Comparison of ENCODE assay signal across 19 cellular contexts in the genomic region with DNA sequence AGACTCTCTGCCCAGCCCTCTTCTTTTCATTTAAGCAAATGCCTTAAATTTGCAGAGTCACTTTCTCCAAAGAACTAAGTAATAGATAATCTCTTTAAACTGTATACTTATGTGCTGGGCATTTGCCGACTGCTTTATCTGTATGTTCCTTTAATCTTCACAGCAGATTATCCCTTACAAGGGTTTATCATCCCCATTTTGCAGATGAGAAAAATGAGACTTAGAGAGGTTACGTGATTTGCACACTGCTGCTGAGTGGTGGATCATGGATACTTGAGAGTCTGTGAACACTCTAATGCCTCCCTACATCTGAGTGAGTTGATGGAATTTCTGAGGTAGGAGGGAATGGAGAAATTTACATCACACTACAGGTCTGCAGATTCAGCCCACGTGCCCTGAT. TPM values are rescaled to one million over a fixed set of nuclear protein-coding genes. Genes with fewer than 3 reads are reported as not detected.
DNase-seq lines count a peak whose midpoint lies in the region; ATAC-seq and TF ChIP-seq lines count a peak whose summit lies in the region.
"Had no signal": no experiment of that assay in that cellular context is flagged by ENCODE, and none has a peak within 500 bp of the region (broad histone marks: within the 10 kb centered on the region; RNA-seq: fewer than 3 reads in every experiment).

No MANE protein-coding gene starts in this region.

- H3K36me3 ChIP-seq in A673 (ENCODE audit: insufficient read depth, low read length, poor library complexity, severe bottlenecking): peaks cover 29% of the 10 kb centered on the region

- peaks cover 90% of the 10 kb centered on the region for H3K36me3 Mint-ChIP-seq in activated T-cell treated with anti-CD3 and anti-CD28 coated beads, Interleukin-2, amount 50 U/mL, for 24 hours (ENCODE audit: low read depth)
- peaks cover 25% of the 10 kb centered on the region for H3K36me3 Mint-ChIP-seq in activated T-cell treated with anti-CD3 and anti-CD28 coated beads, Interleukin-2, amount 50 U/mL, for 4 hours (ENCODE audit: insufficient read depth)
- peaks cover 48% of the 10 kb centered on the region for H3K36me3 Mint-ChIP-seq in activated T-helper 1 cell treated with anti-CD3 and anti-CD28 coated beads, Interleukin-12 subunit alpha, Interleukin-12 subunit beta, Interleukin-2, Interleukin-4 antibody, amounts not matched to agents 30 ng/mL and 10 ng/mL and 1 ng/mL, durations not matched to agents 14 hours and 24 hours and 36 hours (ENCODE audit: low read depth)
- H3K36me3 Mint-ChIP-seq in activated naive CD8-positive, alpha-beta T cell treated with anti-CD3 and anti-CD28 coated beads, Interleukin-2, amount 50 U/mL, for 24 hours (ENCODE audit: low read depth): peaks cover 53% of the 10 kb centered on the region
- peaks cover 14% of the 10 kb centered on the region for H3K36me3 Mint-ChIP-seq in neural crest cell (ENCODE audit: low read depth)

- POLR2A ChIA-PET in A673 (lab: Charles Lee; ENCODE audit: low non-redundant PET): no interaction called here

- no peaks in the 10 kb centered on the region for H3K27me3 ChIP-seq in A673 (replicated peaks; ENCODE audit: insufficient read depth, low read depth, low read length, poor library complexity)
- H3K27me3 ChIP-seq: BE2C had no signal

- peak overlapping the region; percentile 48 for H3K4me3 Mint-ChIP-seq in activated T-cell treated with anti-CD3 and anti-CD28 coated beads, Interleukin-2, amount 50 U/mL, for 24 hours
- no peak overlapping the region for H3K4me3 Mint-ChIP-seq in activated T-cell treated with anti-CD3 and anti-CD28 coated beads, Interleukin-2, amount 50 U/mL, for 4 hours
- peak overlapping the region; percentile 5 for H3K4me3 Mint-ChIP-seq in activated T-helper 1 cell treated with anti-CD3 and anti-CD28 coated beads, Interleukin-12 subunit alpha, Interleukin-12 subunit beta, Interleukin-2, Interleukin-4 antibody, amounts not matched to agents 30 ng/mL and 10 ng/mL and 1 ng/mL, durations not matched to agents 14 hours and 24 hours and 36 hours
- H3K4me3 Mint-ChIP-seq in activated naive CD8-positive, alpha-beta T cell treated with anti-CD3 and anti-CD28 coated beads, Interleukin-2, amount 50 U/mL, for 24 hours: no peak overlapping the region
- peak overlapping the region; percentile 64 for H3K4me3 Mint-ChIP-seq in neural crest cell

- TF ChIP-seq CTCF in neural crest cell (conservative IDR thresholded peaks at IDR 0.05) (no peak), A673 (conservative IDR thresholded peaks at IDR 0.05; ENCODE audit: low read depth, low read length) (no peak)

- no peak overlapping the region for H3K4me3 ChIP-seq in A673 (ENCODE audit: low read depth, low read length, poor library complexity, severe bottlenecking)
- H3K4me3 ChIP-seq: A549 had no signal

- no peak for DNase-seq in activated T-cell treated with anti-CD3 and anti-CD28 coated beads, Interleukin-2, amount 50 U/mL, for 24 hours
- DNase-seq in activated T-cell treated with anti-CD3 and anti-CD28 coated beads, Interleukin-2, amount 50 U/mL, for 4 hours: no peak
- no peak for DNase-seq in activated T-helper 1 cell treated with anti-CD3 and anti-CD28 coated beads, Interleukin-12 subunit alpha, Interleukin-12 subunit beta, Interleukin-2, Interleukin-4 antibody, amounts not matched to agents 30 ng/mL and 10 ng/mL and 1 ng/mL, durations not matched to agents 14 hours and 24 hours and 36 hours (ENCODE audit: low spot score)
- no peak for DNase-seq in activated naive CD8-positive, alpha-beta T cell treated with anti-CD3 and anti-CD28 coated beads, Interleukin-2, amount 50 U/mL, for 24 hours
- DNase-seq in neural crest cell (ENCODE audit: low read depth, low spot score) (no peak), OCI-M1 (lab: John Stamatoyannopoulos, UW) (no peak), A673 (ENCODE audit: low spot score) (no peak)
- DNase-seq in stimulated activated CD8-positive, alpha-beta memory T cell treated with anti-CD3 and anti-CD28 coated beads, Interleukin-4, amount 100 ng/mL, for 48 hours: no peak
- DNase-seq: BE2C, DMS79, KG1, NCI-H1092 treated with DMSO at 0.1 percent for 48 hours, NCI-H2029 treated with DMSO at 0.1 percent for 48 hours, NCI-H226, NCI-H510A treated with DMSO at 0.1 percent for 48 hours, NCI-H774 had no signal

- ATAC-seq in activated T-cell treated with anti-CD3 and anti-CD28 coated beads, Interleukin-2, amount 50 U/mL, for 4 hours: no peak
- no peak for ATAC-seq in activated naive CD8-positive, alpha-beta T cell treated with anti-CD3 and anti-CD28 coated beads, Interleukin-2, amount 50 U/mL, for 24 hours
- ATAC-seq: A549, HCT116, Right ventricle myocardium inferior had no signal

- H3K4me1 ChIP-seq in A673 (ENCODE audit: insufficient read depth, low read length, poor library complexity, severe bottlenecking): peaks cover 5% of the 10 kb centered on the region
- H3K4me1 ChIP-seq: BE2C had no signal

- H3K9me3 ChIP-seq in A673 (ENCODE audit: low read depth, low read length, poor library complexity, severe bottlenecking): no peaks in the 10 kb centered on the region
- H3K9me3 ChIP-seq: A549, BE2C had no signal

- peak overlapping the region; percentile 57 for H3K27ac Mint-ChIP-seq in activated T-cell treated with anti-CD3 and anti-CD28 coated beads, Interleukin-2, amount 50 U/mL, for 24 hours
- peak overlapping the region; percentile 75 for H3K27ac Mint-ChIP-seq in activated T-helper 1 cell treated with anti-CD3 and anti-CD28 coated beads, Interleukin-12 subunit alpha, Interleukin-12 subunit beta, Interleukin-2, Interleukin-4 antibody, amounts not matched to agents 30 ng/mL and 10 ng/mL and 1 ng/mL, durations not matched to agents 14 hours and 24 hours and 36 hours
- H3K27ac Mint-ChIP-seq in activated naive CD8-positive, alpha-beta T cell treated with anti-CD3 and anti-CD28 coated beads, Interleukin-2, amount 50 U/mL, for 24 hours: peak overlapping the region; percentile 60
- peak overlapping the region; percentile 22 for H3K27ac Mint-ChIP-seq in neural crest cell (ENCODE audit: unreplicated experiment)

- no peak overlapping the region for H3K27ac ChIP-seq in A673 (ENCODE audit: low read depth, low read length, poor library complexity, severe bottlenecking)
- H3K27ac ChIP-seq: A549 had no signal

- intact Hi-C loops in activated T-helper 1 cell treated with anti-CD3 and anti-CD28 coated beads, Interleukin-12 subunit alpha, Interleukin-12 subunit beta, Interleukin-2, Interleukin-4 antibody, amounts not matched to agents 30 ng/mL and 10 ng/mL and 1 ng/mL, durations not matched to agents 14 hours and 24 hours and 36 hours (cut with micrococcal nuclease): loop anchor here (5.0 to 10.0 kb wide), 4 partner anchors 114 to 604 kb away; a partner anchor contains a TSS
- intact Hi-C loops in A673 (cut with micrococcal nuclease; ENCODE audit: unreplicated experiment): no loop called here

- H3K9me3 Mint-ChIP-seq in activated T-cell treated with anti-CD3 and anti-CD28 coated beads, Interleukin-2, amount 50 U/mL, for 24 hours: no peaks in the 10 kb centered on the region
- H3K9me3 Mint-ChIP-seq in activated T-cell treated with anti-CD3 and anti-CD28 coated beads, Interleukin-2, amount 50 U/mL, for 4 hours: no peaks in the 10 kb centered on the region
- no peaks in the 10 kb centered on the region for H3K9me3 Mint-ChIP-seq in activated T-helper 1 cell treated with anti-CD3 and anti-CD28 coated beads, Interleukin-12 subunit alpha, Interleukin-12 subunit beta, Interleukin-2, Interleukin-4 antibody, amounts not matched to agents 30 ng/mL and 10 ng/mL and 1 ng/mL, durations not matched to agents 14 hours and 24 hours and 36 hours
- H3K9me3 Mint-ChIP-seq in activated naive CD8-positive, alpha-beta T cell treated with anti-CD3 and anti-CD28 coated beads, Interleukin-2, amount 50 U/mL, for 24 hours: no peaks in the 10 kb centered on the region
- H3K9me3 Mint-ChIP-seq in neural crest cell: no peaks in the 10 kb centered on the region

- peaks cover 63% of the 10 kb centered on the region for H3K4me1 Mint-ChIP-seq in activated T-cell treated with anti-CD3 and anti-CD28 coated beads, Interleukin-2, amount 50 U/mL, for 24 hours (ENCODE audit: low read depth)
- H3K4me1 Mint-ChIP-seq in activated T-cell treated with anti-CD3 and anti-CD28 coated beads, Interleukin-2, amount 50 U/mL, for 4 hours (ENCODE audit: low read depth): peaks cover 52% of the 10 kb centered on the region
- peaks cover 64% of the 10 kb centered on the region for H3K4me1 Mint-ChIP-seq in activated T-helper 1 cell treated with anti-CD3 and anti-CD28 coated beads, Interleukin-12 subunit alpha, Interleukin-12 subunit beta, Interleukin-2, Interleukin-4 antibody, amounts not matched to agents 30 ng/mL and 10 ng/mL and 1 ng/mL, durations not matched to agents 14 hours and 24 hours and 36 hours (ENCODE audit: low read depth)
- peaks cover 64% of the 10 kb centered on the region for H3K4me1 Mint-ChIP-seq in activated naive CD8-positive, alpha-beta T cell treated with anti-CD3 and anti-CD28 coated beads, Interleukin-2, amount 50 U/mL, for 24 hours
- H3K4me1 Mint-ChIP-seq in neural crest cell: peaks cover 31% of the 10 kb centered on the region

- BruUV-seq in A673 (replicated peaks; lab: Mats Ljungman, UMichigan): no TSS peak

- CTCF ChIA-PET in A673 (lab: Charles Lee): no interaction called here

- no peaks in the 10 kb centered on the region for H3K27me3 Mint-ChIP-seq in activated T-cell treated with anti-CD3 and anti-CD28 coated beads, Interleukin-2, amount 50 U/mL, for 24 hours
- H3K27me3 Mint-ChIP-seq in activated T-cell treated with anti-CD3 and anti-CD28 coated beads, Interleukin-2, amount 50 U/mL, for 4 hours (ENCODE audit: low read depth): no peaks in the 10 kb centered on the region
- peaks cover 3% of the 10 kb centered on the region for H3K27me3 Mint-ChIP-seq in activated T-helper 1 cell treated with anti-CD3 and anti-CD28 coated beads, Interleukin-12 subunit alpha, Interleukin-12 subunit beta, Interleukin-2, Interleukin-4 antibody, amounts not matched to agents 30 ng/mL and 10 ng/mL and 1 ng/mL, durations not matched to agents 14 hours and 24 hours and 36 hours (ENCODE audit: insufficient read depth)
- no peaks in the 10 kb centered on the region for H3K27me3 Mint-ChIP-seq in activated naive CD8-positive, alpha-beta T cell treated with anti-CD3 and anti-CD28 coated beads, Interleukin-2, amount 50 U/mL, for 24 hours
- H3K27me3 Mint-ChIP-seq in neural crest cell (ENCODE audit: low read depth): no peaks in the 10 kb centered on the region

RNA-seq across cellular contexts. Expression of a gene that starts 4.2 kb away (rescaled TPM):
- 10 to 100 TPM in 2 of 3 donors, 1 to 10 TPM in 1; 9.0 to 14.0 (median 13.6) TPM for total RNA-seq in activated T-cell treated with anti-CD3 and anti-CD28 coated beads, Interleukin-2, amount 50 U/mL, for 4 hours
- 21.7 and 23.1 TPM in 2 replicates for total RNA-seq in activated T-helper 1 cell treated with anti-CD3 and anti-CD28 coated beads, Interleukin-12 subunit alpha, Interleukin-12 subunit beta, Interleukin-2, Interleukin-4 antibody, amounts not matched to agents 30 ng/mL and 10 ng/mL and 1 ng/mL, durations not matched to agents 14 hours and 24 hours and 36 hours
- total RNA-seq in neural crest cell: 13.2 TPM in 2 replicates
- total RNA-seq in A673 (2021): 11.2 and 11.6 TPM in 2 replicates

RNA-seq across cellular contexts. Expression of a gene that starts 22.9 kb away (rescaled TPM):
- 1,000 to 10,000 TPM; 1,591 to 1,973 (median 1,685) TPM for total RNA-seq in activated T-cell treated with anti-CD3 and anti-CD28 coated beads, Interleukin-2, amount 50 U/mL, for 4 hours
- 1,157 and 1,162 TPM in 2 replicates for total RNA-seq in activated T-helper 1 cell treated with anti-CD3 and anti-CD28 coated beads, Interleukin-12 subunit alpha, Interleukin-12 subunit beta, Interleukin-2, Interleukin-4 antibody, amounts not matched to agents 30 ng/mL and 10 ng/mL and 1 ng/mL, durations not matched to agents 14 hours and 24 hours and 36 hours
- total RNA-seq in neural crest cell: 1,131 and 1,237 TPM in 2 replicates
- total RNA-seq in A673 (2021): 1,114 and 1,120 TPM in 2 replicates

RNA-seq across cellular contexts. Expression of a gene that starts 23.0 kb away (rescaled TPM):
- total RNA-seq in activated T-cell treated with anti-CD3 and anti-CD28 coated beads, Interleukin-2, amount 50 U/mL, for 4 hours: 10 to 100 TPM; 20.5 to 24.2 (median 21.6) TPM
- 23.8 and 25.8 TPM in 2 replicates for total RNA-seq in activated T-helper 1 cell treated with anti-CD3 and anti-CD28 coated beads, Interleukin-12 subunit alpha, Interleukin-12 subunit beta, Interleukin-2, Interleukin-4 antibody, amounts not matched to agents 30 ng/mL and 10 ng/mL and 1 ng/mL, durations not matched to agents 14 hours and 24 hours and 36 hours
- 17.3 and 21.5 TPM in 2 replicates for total RNA-seq in neural crest cell
- 15.8 and 19.5 TPM in 2 replicates for total RNA-seq in A673 (2021)

RNA-seq across cellular contexts. Expression of a gene that starts 31.4 kb away (rescaled TPM):
- 1 to 10 TPM; 1.9 to 3.2 (median 3.0) TPM for total RNA-seq in activated T-cell treated with anti-CD3 and anti-CD28 coated beads, Interleukin-2, amount 50 U/mL, for 4 hours
- 10.4 and 11.6 TPM in 2 replicates for total RNA-seq in activated T-helper 1 cell treated with anti-CD3 and anti-CD28 coated beads, Interleukin-12 subunit alpha, Interleukin-12 subunit beta, Interleukin-2, Interleukin-4 antibody, amounts not matched to agents 30 ng/mL and 10 ng/mL and 1 ng/mL, durations not matched to agents 14 hours and 24 hours and 36 hours
- total RNA-seq in neural crest cell (31.0 and 37.2 TPM in 2 replicates), A673 (2021) (12.7 and 17.1 TPM in 2 replicates)

Comparison
In these comparisons a context has a peak if more than half of its experiments do, and no peak if none do; other contexts are left out.
1. H3K4me3 Mint-ChIP-seq: peak in activated T-cell treated with anti-CD3 and anti-CD28 coated beads, Interleukin-2, amount 50 U/mL, for 24 hours (single experiment), activated T-helper 1 cell treated with anti-CD3 and anti-CD28 coated beads, Interleukin-12 subunit alpha, Interleukin-12 subunit beta, Interleukin-2, Interleukin-4 antibody, amounts not matched to agents 30 ng/mL and 10 ng/mL and 1 ng/mL, durations not matched to agents 14 hours and 24 hours and 36 hours (single experiment) and neural crest cell (single experiment); none in activated T-cell treated with anti-CD3 and anti-CD28 coated beads, Interleukin-2, amount 50 U/mL, for 4 hours (single experiment) and activated naive CD8-positive, alpha-beta T cell treated with anti-CD3 and anti-CD28 coated beads, Interleukin-2, amount 50 U/mL, for 24 hours (single experiment).
2. H3K27ac Mint-ChIP-seq: peak in every context shown above with its lines; median percentile 75 in activated T-helper 1 cell treated with anti-CD3 and anti-CD28 coated beads, Interleukin-12 subunit alpha, Interleukin-12 subunit beta, Interleukin-2, Interleukin-4 antibody, amounts not matched to agents 30 ng/mL and 10 ng/mL and 1 ng/mL, durations not matched to agents 14 hours and 24 hours and 36 hours; 60 in activated naive CD8-positive, alpha-beta T cell treated with anti-CD3 and anti-CD28 coated beads, Interleukin-2, amount 50 U/mL, for 24 hours; 57 in activated T-cell treated with anti-CD3 and anti-CD28 coated beads, Interleukin-2, amount 50 U/mL, for 24 hours; 22 in neural crest cell.